9 cellular contexts compared by ENCODE assay signal in the genomic region with DNA sequence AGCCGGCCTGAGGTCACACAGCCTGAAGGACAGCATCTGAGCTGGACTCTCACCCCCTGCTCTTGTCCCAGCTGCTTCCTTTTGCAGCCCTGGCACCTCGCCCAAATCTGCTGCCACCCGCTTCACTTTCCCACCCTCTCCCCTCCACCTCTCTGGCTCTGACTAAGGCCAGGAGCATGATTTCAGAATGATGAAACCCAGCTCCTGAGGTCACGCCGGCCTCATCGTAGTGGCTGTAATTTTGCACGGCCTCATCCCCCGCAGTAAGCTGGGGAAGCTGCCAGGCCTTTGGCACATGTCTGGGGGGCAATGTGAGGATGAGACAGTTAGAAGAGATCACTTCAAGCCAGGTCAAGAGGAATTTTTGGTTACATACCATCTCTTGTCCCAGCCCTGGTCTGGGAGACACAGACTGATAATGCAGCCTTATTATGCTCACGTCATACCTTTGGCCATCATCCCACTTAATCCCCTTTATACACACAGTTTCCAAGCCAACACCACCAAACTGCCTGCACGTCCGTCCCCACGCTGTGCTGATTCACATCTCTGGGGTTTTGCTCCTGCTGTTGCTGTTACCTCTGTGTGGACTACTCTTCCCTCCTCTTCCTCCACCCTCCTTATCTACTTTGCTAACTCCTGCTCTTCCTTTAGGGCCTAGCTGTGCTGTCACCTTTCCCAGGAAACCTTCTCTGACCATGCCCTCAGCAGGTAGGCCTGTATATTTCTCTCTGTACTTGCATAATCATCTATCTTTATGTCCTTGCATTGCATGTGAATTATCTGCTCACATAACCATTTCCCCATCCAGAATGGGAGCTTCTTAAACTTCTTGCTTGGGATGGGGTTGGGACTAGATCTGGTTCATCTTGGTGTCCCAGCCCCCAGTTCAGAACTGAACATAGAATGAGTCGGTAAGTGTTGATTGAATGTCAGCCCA. TPM values are rescaled to one million over a fixed set of nuclear protein-coding genes. Genes with fewer than 3 reads are reported as not detected.
A peak's percentile ranks its signal among the peaks of the same experiment; 100 is the strongest.
DNase-seq lines count a peak whose midpoint lies in the region; ATAC-seq, FAIRE-seq and TF ChIP-seq lines count a peak whose summit lies in the region.
"Had no signal": no experiment of that assay in that cellular context is flagged by ENCODE, and none has a peak within 500 bp of the region (broad histone marks: within the 10 kb centered on the region; RNA-seq: fewer than 3 reads in every experiment).

No MANE protein-coding gene starts in this region.

- TF ChIP-seq CTCF in progenitor cell of endocrine pancreas (IDR thresholded peaks at IDR 0.05; ENCODE audit: unreplicated experiment) = no peak

- peak overlapping the region; percentile 33 for H3K27ac ChIP-seq in cingulate gyrus (ENCODE audit: low read depth, low read length)
- peak overlapping the region; percentile 46 to 62 for H3K27ac ChIP-seq in mucosa of rectum (ENCODE audit: low read depth in 2 of 2, low read length in 2 of 2)
- H3K27ac ChIP-seq in small intestine (ENCODE audit: low read depth in 1 of 2, low read length in 1 of 2) = peak overlapping the region in 1 of 2 donors; percentile 71

- FAIRE-seq in small intestine (lab: Jason Lieb, UNC) = no peak

- WGBS in small intestine, 3 donors = 64 to 83% (median 80%) methylated on average over 13 of the region's 13 CpGs

- H3K27me3 Mint-ChIP-seq in progenitor cell of endocrine pancreas = no peaks in the 10 kb centered on the region

- DNase-seq in AG08396 (ENCODE audit: low spot score) (peak; percentile 88), NCI-H2081 (lab: John Stamatoyannopoulos, UW) (peak; percentile 21 to 61), progenitor cell of endocrine pancreas (ENCODE audit: low spot score, unreplicated experiment) (no peak), small intestine (no peak)
- no peak for DNase-seq in stimulated activated CD4-positive, alpha-beta T cell treated with anti-CD3 and anti-CD28 coated beads, Interleukin-4, amount 100 ng/mL, for 1 hour
- DNase-seq: NCI-H526 treated with DMSO at 0.1 percent for 48 hours had no signal

- no peak overlapping the region for H3K27ac Mint-ChIP-seq in progenitor cell of endocrine pancreas

- H3K9ac ChIP-seq in mucosa of rectum (ENCODE audit: low read depth in 1 of 2, low read length in 2 of 2) = no peak overlapping the region

- ATAC-seq in GM18907 (IDR thresholded peaks at IDR 0.05; ENCODE audit: unreplicated experiment) = no peak

- H3K9me3 ChIP-seq in mucosa of rectum (ENCODE audit: control insufficient read depth in 2 of 2, low read length in 2 of 2) (no peaks in the 10 kb centered on the region), small intestine (ENCODE audit: control insufficient read depth, low read depth) (no peaks in the 10 kb centered on the region)

- H3K9me3 Mint-ChIP-seq in progenitor cell of endocrine pancreas (ENCODE audit: low read depth) = peaks cover 3% of the 10 kb centered on the region

- H3K4me3 ChIP-seq in mucosa of rectum (ENCODE audit: low read length in 2 of 2) (no peak overlapping the region), small intestine (ENCODE audit: low read depth in 1 of 2, low read length in 2 of 2) (no peak overlapping the region)

- H3K27me3 ChIP-seq in mucosa of rectum (ENCODE audit: control insufficient read depth in 2 of 2, insufficient read depth in 2 of 2, low read length in 2 of 2) (no peaks in the 10 kb centered on the region), small intestine (ENCODE audit: control insufficient read depth in 2 of 2, insufficient read depth in 2 of 2, low read length in 2 of 2) (no peaks in the 10 kb centered on the region)

- H3K4me1 ChIP-seq in mucosa of rectum (ENCODE audit: control insufficient read depth in 2 of 2, insufficient read depth in 2 of 2, low read length in 2 of 2) (peaks cover 0 to 5% of the 10 kb centered on the region in 2 donors), small intestine (ENCODE audit: control insufficient read depth in 2 of 2, insufficient read depth in 1 of 2, low read depth in 1 of 2, low read length in 1 of 2) (no peaks in the 10 kb centered on the region)

- no peaks in the 10 kb centered on the region for H3K36me3 Mint-ChIP-seq in progenitor cell of endocrine pancreas (ENCODE audit: insufficient read depth)

- H3K36me3 ChIP-seq in mucosa of rectum (ENCODE audit: control insufficient read depth in 2 of 2, insufficient read depth in 2 of 2, low read length in 2 of 2) (no peaks in the 10 kb centered on the region), small intestine (ENCODE audit: control insufficient read depth in 2 of 2, insufficient read depth in 2 of 2, low read length in 2 of 2) (no peaks in the 10 kb centered on the region)

- no peaks in the 10 kb centered on the region for H3K4me1 Mint-ChIP-seq in progenitor cell of endocrine pancreas (ENCODE audit: low read depth)

- H3K4me3 Mint-ChIP-seq in progenitor cell of endocrine pancreas (ENCODE audit: low read depth) = no peak overlapping the region

RNA-seq across cellular contexts. Expression of a gene that starts 58.0 kb away (rescaled TPM):
- total RNA-seq in progenitor cell of endocrine pancreas = 1.3 and 2.5 TPM in 2 replicates
- polyA plus RNA-seq in small intestine = 1 to 10 TPM; 1.9 to 8.0 (median 3.1) TPM

Comparison
In these comparisons a context has a peak if more than half of its experiments do, and no peak if none do; other contexts are left out.
1. DNase-seq: peak in AG08396 (single experiment) and NCI-H2081 (2 of 2); none in progenitor cell of endocrine pancreas (single experiment), stimulated activated CD4-positive, alpha-beta T cell treated with anti-CD3 and anti-CD28 coated beads, Interleukin-4, amount 100 ng/mL, for 1 hour (single experiment) and small intestine (single experiment).